16 cellular contexts compared by ENCODE assay signal in genomic region chr9:135103001-135103446, GRCh38. TPM values are rescaled to one million over a fixed set of nuclear protein-coding genes. Genes with fewer than 3 reads are reported as not detected.
"Had no signal": no experiment of that assay in that cellular context is flagged by ENCODE, and none has a peak within 500 bp of the region (broad histone marks: within the 10 kb centered on the region; RNA-seq: fewer than 3 reads in every experiment).

No MANE protein-coding gene starts in this region.

- H3K9me3 ChIP-seq: ovary, stomach, tibial nerve, vagina had no signal

- H3K4me3 Mint-ChIP-seq: activated naive CD4-positive, alpha-beta T cell treated with anti-CD3 and anti-CD28 coated beads, Interleukin-2, amount 50 U/mL, for 24 hours; memory B cell; T-helper 1 cell treated with Interleukin-12 subunit alpha and Interleukin-12 subunit beta and Interleukin-4 antibody, amounts not matched to agents 30 μg/mL and 1 μg/mL, for 36 hours had no signal

- H3K9me3 Mint-ChIP-seq: activated naive CD4-positive, alpha-beta T cell treated with anti-CD3 and anti-CD28 coated beads, Interleukin-2, amount 50 U/mL, for 24 hours; memory B cell; T-helper 1 cell treated with Interleukin-12 subunit alpha and Interleukin-12 subunit beta and Interleukin-4 antibody, amounts not matched to agents 30 μg/mL and 1 μg/mL, for 36 hours had no signal

- H3K4me3 ChIP-seq: ovary, stomach, tibial nerve, vagina had no signal

- H3K27ac Mint-ChIP-seq: activated naive CD4-positive, alpha-beta T cell treated with anti-CD3 and anti-CD28 coated beads, Interleukin-2, amount 50 U/mL, for 24 hours; memory B cell; T-helper 1 cell treated with Interleukin-12 subunit alpha and Interleukin-12 subunit beta and Interleukin-4 antibody, amounts not matched to agents 30 μg/mL and 1 μg/mL, for 36 hours had no signal

- H3K27ac ChIP-seq: brain microvascular endothelial cell, ovary, tibial nerve, vagina had no signal

- H3K4me1 ChIP-seq: tibial nerve had no signal

- H3K27me3 ChIP-seq: brain microvascular endothelial cell, ovary, tibial nerve, vagina had no signal

- DNase-seq: activated CD4-positive, alpha-beta T cell treated with anti-CD3 and anti-CD28 coated beads, Interleukin-2, amount 50 U/mL, for 1 hour; activated CD4-positive, CD25-positive, alpha-beta regulatory T cell; activated effector memory CD4-positive, alpha-beta T cell treated with Interleukin-2 at 50 U/mL for 16 hours; activated T-cell treated with anti-CD3 and anti-CD28 coated beads, Interleukin-2, amount 50 U/mL, for 1 hour; brain microvascular endothelial cell; effector CD8-positive, alpha-beta T cell; ovary; small intestine; stomach had no signal

- H3K4me1 Mint-ChIP-seq: activated naive CD4-positive, alpha-beta T cell treated with anti-CD3 and anti-CD28 coated beads, Interleukin-2, amount 50 U/mL, for 24 hours; memory B cell had no signal

- H3K36me3 Mint-ChIP-seq: activated naive CD4-positive, alpha-beta T cell treated with anti-CD3 and anti-CD28 coated beads, Interleukin-2, amount 50 U/mL, for 24 hours; memory B cell had no signal

- H3K36me3 ChIP-seq: brain microvascular endothelial cell, ovary, vagina had no signal

- ATAC-seq: SK-N-SH treated with all-trans-retinoic acid at 6 μM for 48 hours had no signal

RNA-seq across cellular contexts. Expression of gene OLFM1, which starts 15.6 kb away (rescaled TPM):
- total RNA-seq: activated CD8-positive, alpha-beta memory T cell treated with anti-CD3 and anti-CD28 coated beads for 36 hours had no signal
